Comparison of ENCODE assay signal across 8 cellular contexts in the genomic region with DNA sequence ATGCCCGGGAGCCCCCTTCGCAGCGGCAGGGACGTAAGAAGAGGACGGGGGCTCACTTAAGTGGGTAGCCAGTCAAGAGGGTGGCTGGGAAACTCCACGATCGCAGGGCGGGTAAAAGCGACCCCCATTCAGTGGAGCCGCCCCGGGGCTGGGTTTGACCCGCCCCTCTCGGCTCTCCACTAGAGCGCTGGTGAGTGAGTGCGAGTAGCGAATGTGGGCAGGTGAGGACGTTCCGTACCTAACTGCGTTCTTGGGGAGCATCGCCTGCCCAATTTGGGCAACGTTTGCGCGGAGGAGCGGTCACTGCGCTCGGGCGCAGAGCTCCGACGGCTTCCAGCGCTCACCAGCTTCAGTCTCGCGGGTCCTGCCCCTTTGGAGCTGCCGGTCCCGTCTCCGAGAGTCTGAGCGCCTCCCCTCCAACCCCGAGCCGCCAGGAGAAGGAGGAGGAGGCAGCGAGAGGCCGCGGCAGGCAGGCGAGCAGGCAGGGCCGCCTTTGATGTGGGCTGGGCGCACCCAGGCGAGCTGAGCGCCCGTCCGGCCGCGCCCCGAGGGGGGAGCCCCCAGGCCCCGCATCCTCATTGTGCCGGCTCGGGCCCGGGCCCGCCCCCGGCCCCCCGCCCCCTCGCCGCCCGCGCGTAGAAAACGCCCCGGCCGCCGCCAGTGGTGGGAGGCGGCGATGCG. TPM values are rescaled to one million over a fixed set of nuclear protein-coding genes. Genes with fewer than 3 reads are reported as not detected.
DNase-seq lines count a peak whose midpoint lies in the region; ATAC-seq, FAIRE-seq and TF ChIP-seq lines count a peak whose summit lies in the region.

A gene with protein sequence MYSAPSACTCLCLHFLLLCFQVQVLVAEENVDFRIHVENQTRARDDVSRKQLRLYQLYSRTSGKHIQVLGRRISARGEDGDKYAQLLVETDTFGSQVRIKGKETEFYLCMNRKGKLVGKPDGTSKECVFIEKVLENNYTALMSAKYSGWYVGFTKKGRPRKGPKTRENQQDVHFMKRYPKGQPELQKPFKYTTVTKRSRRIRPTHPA (plus strand): TSS at position 666 of the 681 bp plus-strand sequence. CDS start 553 bp downstream, outside the sequence.

- H3K9me3 ChIP-seq in A549 (no peaks in the 10 kb centered on the region), SU-DHL-6 (ENCODE audit: insufficient read depth, low read length) (no peaks in the 10 kb centered on the region)

- DNase-seq in A549 (ENCODE audit: low read depth in 1 of 2, low spot score in 1 of 2) (peak; percentile 54 to 79), cerebellar cortex (ENCODE audit: low spot score) (peak; percentile 52), kidney tubule cell (ENCODE audit: low spot score) (peak; percentile 53), NCI-H1436 (lab: John Stamatoyannopoulos, UW) (no peak)
- peak; percentile 8 for DNase-seq in stimulated activated CD8-positive, alpha-beta memory T cell treated with anti-CD3 and anti-CD28 coated beads, Interleukin-12 subunit alpha, Interleukin-12 subunit beta, amount 100 ng/mL, for 4 hours (ENCODE audit: low read depth)

- CTCF ChIA-PET in A549 (lab: Yijun Ruan, JAX) = interaction anchor here (0.6 to 6.8 kb wide), 70 partner anchors 10 to 864 kb away, joined by 3 to 128 read pairs (median 4); partner anchors contain the start of genes STK10 and UBTD2

- ATAC-seq in A549 = peak; percentile 55 to 73
- peak; percentile 28 for ATAC-seq in GM18498 (IDR thresholded peaks at IDR 0.05; ENCODE audit: unreplicated experiment)
- peak; percentile 38 for ATAC-seq in HG03354 (IDR thresholded peaks at IDR 0.05; ENCODE audit: poor library complexity, severe bottlenecking, unreplicated experiment)

- no peaks in the 10 kb centered on the region for H3K9me2 ChIP-seq in SU-DHL-6 (replicated peaks; ENCODE audit: insufficient read depth, low read length)

- H3K4me1 ChIP-seq in A549 = peaks cover 7% of the 10 kb centered on the region; the same call in 2 of the 3 replicates

- H2AFZ ChIP-seq in SU-DHL-6 (ENCODE audit: low read depth, low read length, severe bottlenecking) = peak within 1 kb of the TSS; percentile 50

- no peak for TF ChIP-seq POLR2A in A549 (IDR thresholded peaks at IDR 0.05; ENCODE audit: low read length)

- no peaks in the 10 kb centered on the region for H3K27me3 ChIP-seq in SU-DHL-6 (ENCODE audit: low read length)

- H3K4me2 ChIP-seq in A549 (peak within 1 kb of the TSS; percentile 96), SU-DHL-6 (ENCODE audit: low read depth, low read length, poor library complexity, severe bottlenecking) (peak within 1 kb of the TSS; percentile 68)

- H4K20me1 ChIP-seq in SU-DHL-6 (ENCODE audit: low read depth, low read length) = no peaks in the 10 kb centered on the region

- H3K4me3 ChIP-seq in A549 (peak within 1 kb of the TSS; percentile 51), SU-DHL-6 (ENCODE audit: insufficient read depth, low read length, poor library complexity, severe bottlenecking) (peak within 1 kb of the TSS; percentile 44)

- FAIRE-seq in A549 (lab: Jason Lieb, UNC) = no peak

- no peaks in the 10 kb centered on the region for H3K79me2 ChIP-seq in SU-DHL-6 (ENCODE audit: insufficient read depth, low read length)

- TF ChIP-seq CTCF in A549 (IDR thresholded peaks at IDR 0.05) (peak; percentile 37; the same call in 2 of the 3 replicates), SU-DHL-6 (IDR thresholded peaks at IDR 0.05; ENCODE audit: insufficient read depth, low read length, poor library complexity, severe bottlenecking) (no peak)

- peak in 1 of 2 experiments; percentile 35; a peak in 2 of 5 replicates for TF ChIP-seq RAD21 in A549 (conservative IDR thresholded peaks at IDR 0.05 in 1 of 2, IDR thresholded peaks at IDR 0.05 in 1 of 2)

- peak within 1 kb of the TSS; percentile 27; the same call in 1 of the 2 replicates for H3K9ac ChIP-seq in SU-DHL-6 (ENCODE audit: low read length)

- no peaks in the 10 kb centered on the region for H3K36me3 ChIP-seq in SU-DHL-6 (ENCODE audit: low read length)

- 3% methylated on average over 33 of the region's 70 CpGs for WGBS in A549 (ENCODE audit: missing lambda C conversion rate)

- TF ChIP-seq EP300 in A549 (IDR thresholded peaks at IDR 0.05) = no peak

- H3K27ac ChIP-seq in A549 (peak within 1 kb of the TSS; percentile 20 to 77; a peak in 4 of 6 replicates), SU-DHL-6 (ENCODE audit: low read depth, low read length) (no peak within 1 kb of the TSS)

- POLR2A ChIA-PET in A549 (lab: Yijun Ruan, JAX) = interaction anchor here (0.6 to 1.6 kb wide), 5 partner anchors 32 to 588 kb away, joined by 3 to 5 read pairs (median 3); no protein-coding TSS in a partner anchor

- peaks cover 38% of the 10 kb centered on the region for H3F3A ChIP-seq in SU-DHL-6 (ENCODE audit: insufficient read depth)

TF ChIP-seq in A549, 52 proteins besides CTCF, POLR2A, EP300 and RAD21:
- TF ChIP-seq, protein P1, sequence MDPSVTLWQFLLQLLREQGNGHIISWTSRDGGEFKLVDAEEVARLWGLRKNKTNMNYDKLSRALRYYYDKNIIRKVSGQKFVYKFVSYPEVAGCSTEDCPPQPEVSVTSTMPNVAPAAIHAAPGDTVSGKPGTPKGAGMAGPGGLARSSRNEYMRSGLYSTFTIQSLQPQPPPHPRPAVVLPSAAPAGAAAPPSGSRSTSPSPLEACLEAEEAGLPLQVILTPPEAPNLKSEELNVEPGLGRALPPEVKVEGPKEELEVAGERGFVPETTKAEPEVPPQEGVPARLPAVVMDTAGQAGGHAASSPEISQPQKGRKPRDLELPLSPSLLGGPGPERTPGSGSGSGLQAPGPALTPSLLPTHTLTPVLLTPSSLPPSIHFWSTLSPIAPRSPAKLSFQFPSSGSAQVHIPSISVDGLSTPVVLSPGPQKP (IDR thresholded peaks at IDR 0.05; ENCODE audit: low read depth, low read length) = no peak
- TF ChIP-seq HMGXB4 (CRISPR knock-in tag; IDR thresholded peaks at IDR 0.05; ENCODE audit: borderline replicate concordance) (no peak), EHMT2 (IDR thresholded peaks at IDR 0.05; ENCODE audit: low read depth) (no peak), HDAC2 (IDR thresholded peaks at IDR 0.05) (peak; percentile 93), PBX3 (IDR thresholded peaks at IDR 0.05) (no peak), FOXS1 (CRISPR knock-in tag; IDR thresholded peaks at IDR 0.05) (no peak), NPAS2 (CRISPR knock-in tag; IDR thresholded peaks at IDR 0.05; ENCODE audit: borderline replicate concordance) (no peak), BCL3 (IDR thresholded peaks at IDR 0.05) (0 out of 3 replicates have a peak, but pooled peaks have one; percentile 40), PHF8 (IDR thresholded peaks at IDR 0.05; ENCODE audit: borderline replicate concordance, low read depth) (no peak), HOXA7 (CRISPR knock-in tag; IDR thresholded peaks at IDR 0.05) (no peak), CEBPB (IDR thresholded peaks at IDR 0.05) (no peak)
TF ChIP-seq in A549: peak in this region for 2.

RNA-seq across cellular contexts. Expression of the gene that starts here (rescaled TPM):
- polyA plus RNA-seq in A549 (2011; rRNA removed) (0.11 and 0.16 TPM in 2 replicates), A549 (2017; fragmentation: RNase III; extraction: RNeasy Plus Mini Kit Qiagen cat#74134 plus additional on column Dnase treatment) (0.09 to 0.34 TPM (median 0.18 TPM) in 3 replicates)
- 0.17 and 0.19 TPM in 2 replicates for polyA plus RNA-seq in A549 (2012; cell fraction: cytosol; rRNA removed)
- 0.41 and 0.86 TPM in 2 replicates for polyA plus RNA-seq in A549 (2012; cell fraction: nucleus; rRNA removed)
- polyA minus RNA-seq in A549 (2011; rRNA and poly(A)+ RNA removed) = not detected in 2 replicates

Comparison
In these comparisons a context has a peak if more than half of its experiments do, and no peak if none do; other contexts are left out.
1. Peak in DNase-seq, ATAC-seq, H3K4me3 ChIP-seq, H3K27ac ChIP-seq and H3K4me2 ChIP-seq in A549; RNA of the gene not detected or under 1 TPM.